7 cellular contexts compared by ENCODE assay signal in genomic region chr12:79737875-79738718, GRCh38. TPM values are rescaled to one million over a fixed set of nuclear protein-coding genes. Genes with fewer than 3 reads are reported as not detected.
A peak's percentile ranks its signal among the peaks of the same experiment; 100 is the strongest.
DNase-seq lines count a peak whose midpoint lies in the region; ATAC-seq and TF ChIP-seq lines count a peak whose summit lies in the region.

No MANE protein-coding gene starts in this region.

- H3K36me3 Mint-ChIP-seq in activated naive CD8-positive, alpha-beta T cell treated with anti-CD3 and anti-CD28 coated beads, Interleukin-2, amount 50 U/mL, for 24 hours (ENCODE audit: low read depth) = no peaks in the 10 kb centered on the region

- no peak overlapping the region for H3K27ac Mint-ChIP-seq in activated naive CD8-positive, alpha-beta T cell treated with anti-CD3 and anti-CD28 coated beads, Interleukin-2, amount 50 U/mL, for 24 hours

- no peaks in the 10 kb centered on the region for H3K9me3 ChIP-seq in stomach

- no peak for TF ChIP-seq POLR2A in stomach (IDR thresholded peaks at IDR 0.05)

- intact Hi-C loops in stomach (cut with DNase I; ENCODE audit: low total_unique reads) = loop anchor here (5.0 kb wide), 1 partner anchor 186 kb away; no protein-coding TSS in a partner anchor

- H3K4me1 Mint-ChIP-seq in activated naive CD8-positive, alpha-beta T cell treated with anti-CD3 and anti-CD28 coated beads, Interleukin-2, amount 50 U/mL, for 24 hours = no peaks in the 10 kb centered on the region

- no peaks in the 10 kb centered on the region for H3K9me3 Mint-ChIP-seq in activated naive CD8-positive, alpha-beta T cell treated with anti-CD3 and anti-CD28 coated beads, Interleukin-2, amount 50 U/mL, for 24 hours

- no peak overlapping the region for H3K27ac ChIP-seq in stomach

- WGBS in stomach, 5 donors = 7 to 14% (median 10%) methylated on average over 4 of the region's 4 CpGs

- no peaks in the 10 kb centered on the region for H3K4me1 ChIP-seq in stomach

- TF ChIP-seq CTCF in stomach (IDR thresholded peaks at IDR 0.05) = peak in 5 of 7 experiments; percentile 35 to 70 (median 59)

- no peak overlapping the region for H3K4me3 ChIP-seq in stomach

- H3K4me3 Mint-ChIP-seq in activated naive CD8-positive, alpha-beta T cell treated with anti-CD3 and anti-CD28 coated beads, Interleukin-2, amount 50 U/mL, for 24 hours = no peak overlapping the region

- ATAC-seq in GM19372 (IDR thresholded peaks at IDR 0.05; ENCODE audit: low read depth, unreplicated experiment) (peak; percentile 76), HG03439 (IDR thresholded peaks at IDR 0.05; ENCODE audit: unreplicated experiment) (peak; percentile 71)
- ATAC-seq in activated naive CD8-positive, alpha-beta T cell treated with anti-CD3 and anti-CD28 coated beads, Interleukin-2, amount 50 U/mL, for 24 hours = no peak

- DNase-seq in ELF-1 (ENCODE audit: low read depth, low spot score) (peak; percentile 12), NCI-H2227 (lab: John Stamatoyannopoulos, UW; ENCODE audit: unreplicated experiment) (peak; percentile 75), iPS DF 4.7 (ENCODE audit: extremely low read depth, low spot score) (peak; percentile 58), stomach (peak; percentile 42)
- peak; percentile 12 for DNase-seq in activated naive CD8-positive, alpha-beta T cell treated with anti-CD3 and anti-CD28 coated beads, Interleukin-2, amount 50 U/mL, for 24 hours

- H3K27me3 Mint-ChIP-seq in activated naive CD8-positive, alpha-beta T cell treated with anti-CD3 and anti-CD28 coated beads, Interleukin-2, amount 50 U/mL, for 24 hours = peaks cover 21% of the 10 kb centered on the region

- no peak for TF ChIP-seq EP300 in stomach (IDR thresholded peaks at IDR 0.05)

- H3K27me3 ChIP-seq in stomach = no peaks in the 10 kb centered on the region

- no peaks in the 10 kb centered on the region for H3K36me3 ChIP-seq in stomach

RNA-seq across cellular contexts. Expression of gene PAWR, which starts 47.3 kb away (rescaled TPM):
- 100 to 1,000 TPM in 3 of 5 donors, 10 to 100 TPM in 2; 75.6 to 662 (median 391) TPM for total RNA-seq in stomach
- polyA plus RNA-seq in stomach = 10 to 100 TPM; 10.1 to 23.3 (median 19.9) TPM

Comparison
In these comparisons a context has a peak if more than half of its experiments do, and no peak if none do; other contexts are left out.
1. DNase-seq: peak in every context shown above with its lines; median percentile 75 in NCI-H2227; 58 in iPS DF 4.7; 42 in stomach; 12 in ELF-1; 12 in activated naive CD8-positive, alpha-beta T cell treated with anti-CD3 and anti-CD28 coated beads, Interleukin-2, amount 50 U/mL, for 24 hours.